Comparison of ENCODE assay signal across 8 cellular contexts in the genomic region with DNA sequence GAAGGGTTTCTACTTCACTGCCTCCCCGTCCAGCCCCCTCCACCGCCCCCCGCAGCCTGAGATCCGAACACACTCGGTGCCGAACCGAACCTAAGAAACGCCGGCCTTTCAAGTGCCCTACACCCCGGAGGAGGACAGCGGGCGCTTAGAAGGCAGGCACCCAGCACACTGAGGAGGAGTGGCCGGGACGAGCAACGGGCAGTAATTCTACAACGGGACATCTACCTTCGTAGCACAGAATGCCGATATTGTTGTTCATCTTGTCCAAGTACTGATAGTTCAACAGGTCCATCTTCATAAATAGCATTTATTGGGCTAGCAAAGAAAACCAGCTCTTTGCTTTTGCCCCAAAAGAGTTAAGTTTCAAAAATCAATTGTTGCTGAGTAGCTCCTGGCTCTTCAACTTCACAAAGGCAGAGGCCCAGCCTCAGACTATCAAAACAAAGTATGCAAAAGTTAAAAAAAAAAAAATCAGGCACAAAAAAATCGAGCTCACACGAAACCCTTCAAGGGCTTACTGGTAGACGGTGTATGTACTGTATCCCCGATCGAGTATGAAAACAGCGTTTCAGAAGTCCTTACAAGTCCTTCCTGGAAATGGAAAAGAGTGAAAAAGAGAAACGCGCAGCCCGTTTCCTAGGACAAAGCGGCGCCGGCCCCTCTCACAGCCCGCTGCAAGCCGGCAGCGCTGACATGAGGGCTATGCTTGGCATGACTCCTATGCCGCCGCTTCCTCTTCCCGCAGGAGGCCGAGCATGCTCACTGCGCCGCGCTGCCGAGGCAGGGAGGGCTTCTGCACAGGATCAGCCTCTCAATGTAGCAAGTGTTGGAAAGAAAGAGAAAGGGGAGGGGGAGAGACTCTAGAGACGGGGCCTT.
DNase-seq lines count a peak whose midpoint lies in the region; ATAC-seq and TF ChIP-seq lines count a peak whose summit lies in the region.

TSS of gene VGLL4 (minus strand) at position 704 of the 876 bp plus-strand sequence. CDS start at position 307, 397 bp downstream.

- H3K4me3 ChIP-seq in WI38 (ENCODE audit: low read depth, low read length): peak within 1 kb of the TSS; percentile 92

- peak; percentile 72 for ATAC-seq in HG03045 (IDR thresholded peaks at IDR 0.05; ENCODE audit: unreplicated experiment)

- TF ChIP-seq CTCF in WI38 (IDR thresholded peaks at IDR 0.05; ENCODE audit: low read depth, low read length): no peak

- peak within 1 kb of the TSS; percentile 97 for H3K27ac ChIP-seq in caudate nucleus (ENCODE audit: low read depth, low read length)

- DNase-seq in NK-92 treated with Interleukin-12 subunit alpha and Interleukin-12 subunit beta, amount 100 ng/mL, for 24 hours (lab: John Stamatoyannopoulos, UW): peak; percentile 51
- DNase-seq in NK-92 (lab: John Stamatoyannopoulos, UW; ENCODE audit: unreplicated experiment) (no peak), NCI-H2196 treated with DMSO at 0.1 percent for 48 hours (lab: John Stamatoyannopoulos, UW; ENCODE audit: unreplicated experiment) (peak; percentile 15), caudate nucleus (lab: John Stamatoyannopoulos, UW) (peak in 59 of 61 donors; percentile 51 to 94 (median 84)), inferior parietal cortex (ENCODE audit: extremely low spot score) (peak; percentile 89), smooth muscle cell of the brain vasculature (ENCODE audit: low read depth, low spot score) (peak; percentile 79)
